21 cellular contexts compared by ENCODE assay signal in genomic region chr18:2680216-2680792, GRCh38. TPM values are rescaled to one million over a fixed set of nuclear protein-coding genes. Genes with fewer than 3 reads are reported as not detected.
DNase-seq lines count a peak whose midpoint lies in the region; ATAC-seq, FAIRE-seq and TF ChIP-seq lines count a peak whose summit lies in the region.
"Had no signal": no experiment of that assay in that cellular context is flagged by ENCODE, and none has a peak within 500 bp of the region (broad histone marks: within the 10 kb centered on the region; RNA-seq: fewer than 3 reads in every experiment).

No MANE protein-coding gene starts in this region.

- H3K27ac Mint-ChIP-seq in activated CD4-positive, alpha-beta T cell treated with anti-CD3 and anti-CD28 coated beads for 36 hours = peak overlapping the region; percentile 37
- H3K27ac Mint-ChIP-seq in T-cell = peak overlapping the region; percentile 63 to 72
- peak overlapping the region; percentile 86 for H3K27ac Mint-ChIP-seq in central memory CD8-positive, alpha-beta T cell (ENCODE audit: low read depth)
- H3K27ac Mint-ChIP-seq: GM23338 had no signal

- no peaks in the 10 kb centered on the region for H3K27me3 ChIP-seq in pancreas
- H3K27me3 ChIP-seq in effector memory CD4-positive, alpha-beta T cell (replicated peaks; ENCODE audit: control insufficient read depth, insufficient read depth, low read length, poor library complexity, severe bottlenecking) = no peaks in the 10 kb centered on the region
- H3K27me3 ChIP-seq: ascending aorta, esophagus muscularis mucosa, sigmoid colon, tibial artery had no signal

- no peaks in the 10 kb centered on the region for H3K9me3 ChIP-seq in pancreas
- H3K9me3 ChIP-seq in OCI-LY7 (ENCODE audit: low read length) = peaks cover 1% of the 10 kb centered on the region; the same call in 1 of the 2 replicates
- H3K9me3 ChIP-seq in effector memory CD4-positive, alpha-beta T cell (ENCODE audit: control insufficient read depth, low read length) = no peaks in the 10 kb centered on the region
- H3K9me3 ChIP-seq: ascending aorta, esophagus muscularis mucosa, sigmoid colon, tibial artery had no signal

- FAIRE-seq in pancreas (lab: Jason Lieb, UNC) = no peak
- FAIRE-seq: A204.1, kidney had no signal

- ATAC-seq in activated CD4-positive, alpha-beta T cell treated with anti-CD3 and anti-CD28 coated beads for 36 hours = no peak
- ATAC-seq in T-cell (replicated peaks in 1 of 4) = peak in 2 of 4 experiments; percentile 8 to 50
- ATAC-seq in central memory CD8-positive, alpha-beta T cell (replicated peaks; ENCODE audit: extremely low read depth, poor library complexity, severe bottlenecking) = no peak
- ATAC-seq in pancreas = peak; percentile 39 to 60 (median 56)
- ATAC-seq: GM23338, Panc1, SK-N-SH treated with all-trans-retinoic acid at 6 μM for 48 hours had no signal

- intact Hi-C loops in activated CD4-positive, alpha-beta T cell treated with anti-CD3 and anti-CD28 coated beads for 36 hours (cut with DNase I, micrococcal nuclease) = loop anchor here in 1 of 2 experiments (5.0 kb wide), 1 partner anchor 37 kb away; no protein-coding TSS in a partner anchor
- intact Hi-C loops in pancreas (cut with DNase I) (no loop called here), OCI-LY7 (cut with micrococcal nuclease; ENCODE audit: unreplicated experiment) (no loop called here)

- CTCF ChIA-PET in activated CD4-positive, alpha-beta T cell treated with anti-CD3 and anti-CD28 coated beads for 36 hours (lab: Charles Lee) = interaction anchor here (0.6 to 2.6 kb wide), 8 partner anchors 8 to 1091 kb away, joined by 3 to 8 read pairs (median 3); no protein-coding TSS in a partner anchor
- CTCF ChIA-PET in T-cell (lab: Charles Lee) (no interaction called here), OCI-LY7 (lab: Charles Lee; ENCODE audit: unreplicated experiment) (interaction anchor here (0.5 kb wide), 1 partner anchor 617 kb away, joined by 3 read pairs; no protein-coding TSS in a partner anchor)

- H3K36me3 ChIP-seq in pancreas (peaks cover 0 to 5% (median 0%) of the 10 kb centered on the region in 3 donors), OCI-LY7 (ENCODE audit: insufficient read depth, low read length) (peaks cover 98% of the 10 kb centered on the region)
- H3K36me3 ChIP-seq in effector memory CD4-positive, alpha-beta T cell (ENCODE audit: control insufficient read depth, insufficient read depth, low read length) = peaks cover 29% of the 10 kb centered on the region

- no TSS peak for BruUV-seq in OCI-LY7 (replicated peaks; lab: Mats Ljungman, UMichigan)

- H3K4me3 Mint-ChIP-seq in activated CD4-positive, alpha-beta T cell treated with anti-CD3 and anti-CD28 coated beads for 36 hours = no peak overlapping the region
- peak overlapping the region in 1 of 3 donors; percentile 16 for H3K4me3 Mint-ChIP-seq in T-cell
- H3K4me3 Mint-ChIP-seq in central memory CD8-positive, alpha-beta T cell = no peak overlapping the region
- H3K4me3 Mint-ChIP-seq: CD14-positive monocyte, GM23338 had no signal

- H3K9me3 Mint-ChIP-seq in activated CD4-positive, alpha-beta T cell treated with anti-CD3 and anti-CD28 coated beads for 36 hours (ENCODE audit: low read depth) = no peaks in the 10 kb centered on the region
- peaks cover 0 to under 1% (median 0%) of the 10 kb centered on the region in 3 donors for H3K9me3 Mint-ChIP-seq in T-cell
- no peaks in the 10 kb centered on the region for H3K9me3 Mint-ChIP-seq in central memory CD8-positive, alpha-beta T cell
- H3K9me3 Mint-ChIP-seq: GM23338 had no signal

- POLR2A ChIA-PET in activated CD4-positive, alpha-beta T cell treated with anti-CD3 and anti-CD28 coated beads for 36 hours (lab: Charles Lee) = interaction anchor here (0.6 to 0.8 kb wide), 4 partner anchors 15 to 239 kb away, joined by 3 to 6 read pairs (median 4); no protein-coding TSS in a partner anchor
- POLR2A ChIA-PET in T-cell (lab: Charles Lee) = interaction anchor here (0.5 to 0.9 kb wide), 4 partner anchors 21 to 857 kb away, joined by 3 to 5 read pairs (median 4); no protein-coding TSS in a partner anchor
- POLR2A ChIA-PET in OCI-LY7 (lab: Charles Lee) = interaction anchor here (0.6 to 1.3 kb wide), 5 partner anchors 24 to 81 kb away, joined by 3 to 9 read pairs (median 5); partner anchors contain the start of gene SMCHD1

- H3K27me3 Mint-ChIP-seq in activated CD4-positive, alpha-beta T cell treated with anti-CD3 and anti-CD28 coated beads for 36 hours = no peaks in the 10 kb centered on the region
- H3K27me3 Mint-ChIP-seq in T-cell = no peaks in the 10 kb centered on the region
- H3K27me3 Mint-ChIP-seq in central memory CD8-positive, alpha-beta T cell = no peaks in the 10 kb centered on the region

- H3K79me2 ChIP-seq in OCI-LY7 (ENCODE audit: insufficient read depth, low read depth, low read length) = peaks cover 78% of the 10 kb centered on the region

- peaks cover 54% of the 10 kb centered on the region for H3K4me1 Mint-ChIP-seq in activated CD4-positive, alpha-beta T cell treated with anti-CD3 and anti-CD28 coated beads for 36 hours
- peaks cover 68 to 86% (median 75%) of the 10 kb centered on the region in 3 donors for H3K4me1 Mint-ChIP-seq in T-cell
- H3K4me1 Mint-ChIP-seq in central memory CD8-positive, alpha-beta T cell = peaks cover 63% of the 10 kb centered on the region
- H3K4me1 Mint-ChIP-seq: GM23338 had no signal

- H3K4me1 ChIP-seq in pancreas (peaks cover 0 to 15% (median 15%) of the 10 kb centered on the region in 3 donors), OCI-LY7 (ENCODE audit: insufficient read depth, low read length, poor library complexity, severe bottlenecking) (no peaks in the 10 kb centered on the region)
- H3K4me1 ChIP-seq in effector memory CD4-positive, alpha-beta T cell (ENCODE audit: control insufficient read depth, insufficient read depth, low read length, poor library complexity, severe bottlenecking) = no peaks in the 10 kb centered on the region
- H3K4me1 ChIP-seq: ascending aorta had no signal

- H3K27ac ChIP-seq in pancreas (peak overlapping the region in 1 of 4 donors; percentile 3), OCI-LY7 (ENCODE audit: low read depth, low read length, poor library complexity, severe bottlenecking) (no peak overlapping the region)
- H3K27ac ChIP-seq in effector memory CD4-positive, alpha-beta T cell (ENCODE audit: insufficient read depth, low read length, poor library complexity, severe bottlenecking) = no peak overlapping the region
- H3K27ac ChIP-seq: ascending aorta, esophagus muscularis mucosa, sigmoid colon, tibial artery had no signal

- H3K36me3 Mint-ChIP-seq in activated CD4-positive, alpha-beta T cell treated with anti-CD3 and anti-CD28 coated beads for 36 hours (ENCODE audit: low read depth) = peaks cover 66% of the 10 kb centered on the region
- H3K36me3 Mint-ChIP-seq in T-cell = peaks cover 73% of the 10 kb centered on the region
- H3K36me3 Mint-ChIP-seq in central memory CD8-positive, alpha-beta T cell (ENCODE audit: insufficient read depth) = peaks cover 63% of the 10 kb centered on the region

- H3K4me2 ChIP-seq in OCI-LY7 (ENCODE audit: low read length) = no peak overlapping the region
- H3K4me2 ChIP-seq: GM23338 had no signal

- TF ChIP-seq CTCF in pancreas (IDR thresholded peaks at IDR 0.05) (no peak), OCI-LY7 (conservative IDR thresholded peaks at IDR 0.05; ENCODE audit: low read length) (no peak)

- no peak overlapping the region for H2AFZ ChIP-seq in OCI-LY7 (ENCODE audit: low read length)
- H2AFZ ChIP-seq: GM23338 had no signal

- no peak overlapping the region for H3K4me3 ChIP-seq in pancreas
- no peak overlapping the region for H3K4me3 ChIP-seq in OCI-LY7 (ENCODE audit: low read depth, low read length, poor library complexity, severe bottlenecking)
- no peak overlapping the region for H3K4me3 ChIP-seq in effector memory CD4-positive, alpha-beta T cell (ENCODE audit: insufficient read depth, low read depth, low read length, poor library complexity, severe bottlenecking)
- H3K4me3 ChIP-seq: ascending aorta, esophagus muscularis mucosa, GM23338, sigmoid colon, tibial artery had no signal

- no peaks in the 10 kb centered on the region for H3K9me2 ChIP-seq in OCI-LY7 (ENCODE audit: insufficient read depth, low read length)

- H4K20me1 ChIP-seq in OCI-LY7 (ENCODE audit: insufficient read depth, low read length) = no peaks in the 10 kb centered on the region

- 55 to 56% methylated on average over 2 of the region's 2 CpGs for WGBS in pancreas, 2 donors

- no peak for DNase-seq in activated CD4-positive, alpha-beta T cell treated with anti-CD3 and anti-CD28 coated beads for 36 hours
- DNase-seq in activated CD4-positive, alpha-beta T cell treated with anti-CD3 and anti-CD28 coated beads, Interleukin-2, amount 50 U/mL, for 1 hour = no peak
- no peak for DNase-seq in T-cell
- DNase-seq in central memory CD8-positive, alpha-beta T cell (ENCODE audit: low spot score in 2 of 2) = no peak
- no peak for DNase-seq in pancreas
- DNase-seq in OCI-LY7 (ENCODE audit: low spot score) = no peak
- DNase-seq in NCI-H510A (lab: John Stamatoyannopoulos, UW) = no peak
- DNase-seq in effector memory CD4-positive, alpha-beta T cell = no peak
- DNase-seq: kidney; NCI-H187; sigmoid colon; stimulated activated CD4-positive, alpha-beta T cell treated with anti-CD3 and anti-CD28 coated beads, Interleukin-4, amount 100 ng/mL, for 1 hour; stimulated activated CD8-positive, alpha-beta memory T cell treated with anti-CD3 and anti-CD28 coated beads, Interleukin-4, amount 100 ng/mL, for 48 hours; tibial artery had no signal

RNA-seq across cellular contexts. Expression of gene SMCHD1, which starts 24.8 kb away (rescaled TPM):
- total RNA-seq in activated CD4-positive, alpha-beta T cell treated with anti-CD3 and anti-CD28 coated beads for 36 hours = 100 to 1,000 TPM in 1 of 2 experiments, 10 to 100 TPM in 1; 89.5 to 121 TPM
- total RNA-seq in T-cell (100 to 1,000 TPM; 179 to 423 (median 206) TPM), pancreas (10 to 100 TPM; 22.9 to 32.7 (median 26.6) TPM), OCI-LY7 (2022) (114 and 136 TPM in 2 replicates)
- 10 to 100 TPM in 1 of 2 donors, 1 to 10 TPM in 1; 6.6 to 10.6 TPM for polyA plus RNA-seq in pancreas
- 140 and 164 TPM in 2 replicates for total RNA-seq in OCI-LY7 (2014; rRNA removed; shearing (Covaris generic))

Comparison
In these comparisons a context has a peak if more than half of its experiments do, and no peak if none do; other contexts are left out.
1. ATAC-seq: peak in pancreas (4 of 4); none in activated CD4-positive, alpha-beta T cell treated with anti-CD3 and anti-CD28 coated beads for 36 hours (single experiment) and central memory CD8-positive, alpha-beta T cell (single experiment).
2. CTCF ChIA-PET loops: an anchor here in activated CD4-positive, alpha-beta T cell treated with anti-CD3 and anti-CD28 coated beads for 36 hours (0.6 to 2.6 kb wide) and OCI-LY7 (0.5 kb wide); none called in T-cell.
3. Peak in every context shown above with its lines, with median percentiles within 50 percentile points of each other: H3K27ac Mint-ChIP-seq.